Comparison of ENCODE assay signal across 17 cellular contexts in genomic region chr6:29949934-29950333, GRCh38.
"Had no signal": no experiment of that assay in that cellular context is flagged by ENCODE, and none has a peak within 500 bp of the region (broad histone marks: within the 10 kb centered on the region; RNA-seq: fewer than 3 reads in every experiment).

No MANE protein-coding gene starts in this region.

- DNase-seq: colonic mucosa; effector CD4-positive, alpha-beta T cell; foreskin melanocyte; head of caudate nucleus; left colon; mesendoderm; naive B cell; nucleus accumbens; ovary; small intestine; stimulated activated CD4-positive, alpha-beta T cell treated with anti-CD3 and anti-CD28 coated beads, Interleukin-12 subunit alpha, Interleukin-12 subunit beta, amount 100 ng/mL, for 4 hours; stimulated activated CD4-positive, alpha-beta T cell treated with anti-CD3 and anti-CD28 coated beads, Interleukin-2, amount 100 ng/mL, for 48 hours; stimulated activated naive CD4-positive, alpha-beta T cell treated with Interleukin-2 at 50 U/mL for 16 hours; trophoblast cell had no signal

- H3K4me1 Mint-ChIP-seq: neural progenitor cell had no signal

- H3K4me2 ChIP-seq: hepatocyte, neural progenitor cell had no signal

- H3K4me1 ChIP-seq: colonic mucosa, right atrium auricular region had no signal

- H3K27ac ChIP-seq: colonic mucosa, hepatocyte, neural progenitor cell, ovary, right atrium auricular region had no signal

- H3K27me3 Mint-ChIP-seq: naive B cell had no signal

- H3K9me3 ChIP-seq: colonic mucosa, ovary, right atrium auricular region had no signal

- H3K4me3 Mint-ChIP-seq: neural progenitor cell had no signal

- H2AFZ ChIP-seq: hepatocyte, neural progenitor cell had no signal

- H3K79me2 ChIP-seq: hepatocyte had no signal

- H3K9me3 Mint-ChIP-seq: naive B cell had no signal

- H3K27ac Mint-ChIP-seq: neural progenitor cell had no signal

- ATAC-seq: left colon had no signal

- H3K9ac ChIP-seq: neural progenitor cell had no signal

- H3K27me3 ChIP-seq: colonic mucosa, hepatocyte, neural progenitor cell, ovary, right atrium auricular region had no signal
